Comparison of ENCODE assay signal across 17 cellular contexts in the genomic region with DNA sequence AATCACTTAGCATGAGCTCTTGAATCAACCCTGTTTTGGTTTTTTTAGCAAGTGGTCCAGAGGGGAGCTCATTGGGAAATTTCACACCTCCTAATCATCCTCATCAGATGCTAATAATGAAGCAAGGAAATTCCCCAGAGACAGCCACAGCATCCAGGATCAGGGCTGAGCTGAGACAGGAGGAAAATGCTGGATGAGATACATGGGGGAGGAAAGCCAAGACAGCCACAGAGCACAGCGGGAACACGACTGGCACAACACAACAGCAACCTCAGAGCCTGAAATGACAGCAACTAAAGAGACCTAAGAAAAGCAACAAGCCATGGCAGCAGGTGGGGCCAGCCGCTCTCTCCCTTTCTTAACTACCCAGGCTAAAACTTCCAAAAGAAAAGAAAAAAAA.
DNase-seq lines count a peak whose midpoint lies in the region; ATAC-seq and TF ChIP-seq lines count a peak whose summit lies in the region.
"Had no signal": no experiment of that assay in that cellular context is flagged by ENCODE, and none has a peak within 500 bp of the region (broad histone marks: within the 10 kb centered on the region; RNA-seq: fewer than 3 reads in every experiment).

No MANE protein-coding gene starts in this region.

- TF ChIP-seq CTCF in left lung (IDR thresholded peaks at IDR 0.05) (no peak), vagina (IDR thresholded peaks at IDR 0.05) (no peak)

- CTCF ChIA-PET in activated CD4-positive, alpha-beta T cell treated with anti-CD3 and anti-CD28 coated beads for 36 hours (lab: Charles Lee) = interaction anchor here (1.3 to 1.5 kb wide), 3 partner anchors 9 to 29 kb away, joined by 3 to 5 read pairs (median 3); no protein-coding TSS in a partner anchor

- H3K36me3 ChIP-seq in left lung = peaks cover 0 to 100% of the 10 kb centered on the region in 2 donors
- H3K36me3 ChIP-seq in vagina = peaks cover 8 to 93% of the 10 kb centered on the region in 2 donors

- H3K9me3 ChIP-seq in left lung (no peaks in the 10 kb centered on the region), vagina (no peaks in the 10 kb centered on the region)

- no peaks in the 10 kb centered on the region for H3K27me3 Mint-ChIP-seq in activated CD4-positive, alpha-beta T cell treated with anti-CD3 and anti-CD28 coated beads for 36 hours
- H3K27me3 Mint-ChIP-seq in stimulated activated naive B cell treated with anti-CD40 and anti-IgM and Interleukin-4, amounts not matched to agents 10 μg/mL and 1 μg/mL and 100 μg/mL, for 72 hours = no peaks in the 10 kb centered on the region
- H3K27me3 Mint-ChIP-seq: B cell; stimulated activated naive CD8-positive, alpha-beta T cell treated with anti-CD3 and anti-CD28 coated beads, Interleukin-15, Interleukin-2, amounts not matched to agents 100 ng/mL and 50 ng/mL, for 24 hours had no signal

- intact Hi-C loops in activated CD4-positive, alpha-beta T cell treated with anti-CD3 and anti-CD28 coated beads for 36 hours (cut with DNase I, micrococcal nuclease) = no loop called here
- intact Hi-C loops in left lung (cut with DNase I) = no loop called here
- intact Hi-C loops in vagina (cut with DNase I) = no loop called here

- peak overlapping the region; percentile 44 for H3K27ac Mint-ChIP-seq in activated CD4-positive, alpha-beta T cell treated with anti-CD3 and anti-CD28 coated beads for 36 hours
- H3K27ac Mint-ChIP-seq in stimulated activated naive B cell treated with anti-CD40 and anti-IgM and Interleukin-4, amounts not matched to agents 10 μg/mL and 1 μg/mL and 100 μg/mL, for 72 hours = peak overlapping the region; percentile 56
- H3K27ac Mint-ChIP-seq: B cell; stimulated activated naive CD8-positive, alpha-beta T cell treated with anti-CD3 and anti-CD28 coated beads, Interleukin-15, Interleukin-2, amounts not matched to agents 100 ng/mL and 50 ng/mL, for 24 hours had no signal

- DNase-seq in activated CD4-positive, alpha-beta T cell treated with anti-CD3 and anti-CD28 coated beads for 36 hours = no peak
- DNase-seq in activated CD4-positive, alpha-beta T cell treated with anti-CD3 and anti-CD28 coated beads for 4 hours = no peak
- DNase-seq in cerebellar nuclear complex (lab: John Stamatoyannopoulos, UW) (peak; percentile 14 to 23), left lung (no peak), vagina (ENCODE audit: extremely low spot score in 2 of 2) (no peak), NCI-H2171 treated with DMSO at 0.1 percent for 48 hours (lab: John Stamatoyannopoulos, UW) (no peak)
- no peak for DNase-seq in stimulated activated naive B cell treated with anti-CD40 and anti-IgM and Interleukin-4, amounts not matched to agents 10 μg/mL and 1 μg/mL and 100 μg/mL, for 72 hours
- DNase-seq: 8988T; activated CD8-positive, alpha-beta memory T cell treated with anti-CD3 and anti-CD28 coated beads, Interleukin-2, amount 50 U/mL, for 48 hours; activated gamma-delta T cell treated with Interleukin-2 at 50 U/mL for 16 hours; COR-L47; NCI-H1105 treated with DMSO at 0.1 percent for 48 hours; NCI-H524 treated with DMSO at 0.1 percent for 48 hours; stimulated activated CD4-positive, alpha-beta T cell treated with anti-CD3 and anti-CD28 coated beads, Interleukin-2, amount 100 ng/mL, for 24 hours had no signal

- no peak overlapping the region for H3K27ac ChIP-seq in left lung
- H3K27ac ChIP-seq in vagina = no peak overlapping the region

- no peaks in the 10 kb centered on the region for H3K4me1 Mint-ChIP-seq in activated CD4-positive, alpha-beta T cell treated with anti-CD3 and anti-CD28 coated beads for 36 hours
- no peaks in the 10 kb centered on the region for H3K4me1 Mint-ChIP-seq in stimulated activated naive B cell treated with anti-CD40 and anti-IgM and Interleukin-4, amounts not matched to agents 10 μg/mL and 1 μg/mL and 100 μg/mL, for 72 hours
- H3K4me1 Mint-ChIP-seq: B cell had no signal

- H3K4me3 Mint-ChIP-seq in activated CD4-positive, alpha-beta T cell treated with anti-CD3 and anti-CD28 coated beads for 36 hours = no peak overlapping the region
- no peak overlapping the region for H3K4me3 Mint-ChIP-seq in stimulated activated naive B cell treated with anti-CD40 and anti-IgM and Interleukin-4, amounts not matched to agents 10 μg/mL and 1 μg/mL and 100 μg/mL, for 72 hours
- H3K4me3 Mint-ChIP-seq: B cell; stimulated activated naive CD8-positive, alpha-beta T cell treated with anti-CD3 and anti-CD28 coated beads, Interleukin-15, Interleukin-2, amounts not matched to agents 100 ng/mL and 50 ng/mL, for 24 hours had no signal

- ATAC-seq in activated CD4-positive, alpha-beta T cell treated with anti-CD3 and anti-CD28 coated beads for 36 hours = no peak
- ATAC-seq in left lung = peak; percentile 26
- no peak for ATAC-seq in stimulated activated naive B cell treated with anti-CD40 and anti-IgM and Interleukin-4, amounts not matched to agents 10 μg/mL and 1 μg/mL and 100 μg/mL, for 72 hours (replicated peaks)
- ATAC-seq in HG02678 (IDR thresholded peaks at IDR 0.05; ENCODE audit: unreplicated experiment) = no peak

- H3K4me3 ChIP-seq in left lung (no peak overlapping the region), vagina (no peak overlapping the region)

- H3K36me3 Mint-ChIP-seq in activated CD4-positive, alpha-beta T cell treated with anti-CD3 and anti-CD28 coated beads for 36 hours (ENCODE audit: low read depth) = peaks cover 84% of the 10 kb centered on the region
- H3K36me3 Mint-ChIP-seq in stimulated activated naive B cell treated with anti-CD40 and anti-IgM and Interleukin-4, amounts not matched to agents 10 μg/mL and 1 μg/mL and 100 μg/mL, for 72 hours = peaks cover 60 to 87% of the 10 kb centered on the region in 2 donors

- no peak for TF ChIP-seq POLR2A in vagina (IDR thresholded peaks at IDR 0.05)

- POLR2A ChIA-PET in activated CD4-positive, alpha-beta T cell treated with anti-CD3 and anti-CD28 coated beads for 36 hours (lab: Charles Lee) = no interaction called here

- H3K9me3 Mint-ChIP-seq in activated CD4-positive, alpha-beta T cell treated with anti-CD3 and anti-CD28 coated beads for 36 hours (ENCODE audit: low read depth) = peaks cover 1% of the 10 kb centered on the region
- H3K9me3 Mint-ChIP-seq in stimulated activated naive B cell treated with anti-CD40 and anti-IgM and Interleukin-4, amounts not matched to agents 10 μg/mL and 1 μg/mL and 100 μg/mL, for 72 hours = no peaks in the 10 kb centered on the region

- H3K27me3 ChIP-seq in left lung (no peaks in the 10 kb centered on the region), vagina (no peaks in the 10 kb centered on the region)

- no peaks in the 10 kb centered on the region for H3K4me1 ChIP-seq in left lung
- H3K4me1 ChIP-seq in vagina = no peaks in the 10 kb centered on the region

Comparison
In these comparisons a context has a peak if more than half of its experiments do, and no peak if none do; other contexts are left out.
1. DNase-seq: peak in cerebellar nuclear complex (2 of 2); none in activated CD4-positive, alpha-beta T cell treated with anti-CD3 and anti-CD28 coated beads for 36 hours (single experiment), activated CD4-positive, alpha-beta T cell treated with anti-CD3 and anti-CD28 coated beads for 4 hours (0 of 2), left lung (0 of 2), stimulated activated naive B cell treated with anti-CD40 and anti-IgM and Interleukin-4, amounts not matched to agents 10 μg/mL and 1 μg/mL and 100 μg/mL, for 72 hours (single experiment), vagina (0 of 2) and NCI-H2171 treated with DMSO at 0.1 percent for 48 hours (single experiment).